Comparison of ENCODE assay signal across 8 cellular contexts in the genomic region with DNA sequence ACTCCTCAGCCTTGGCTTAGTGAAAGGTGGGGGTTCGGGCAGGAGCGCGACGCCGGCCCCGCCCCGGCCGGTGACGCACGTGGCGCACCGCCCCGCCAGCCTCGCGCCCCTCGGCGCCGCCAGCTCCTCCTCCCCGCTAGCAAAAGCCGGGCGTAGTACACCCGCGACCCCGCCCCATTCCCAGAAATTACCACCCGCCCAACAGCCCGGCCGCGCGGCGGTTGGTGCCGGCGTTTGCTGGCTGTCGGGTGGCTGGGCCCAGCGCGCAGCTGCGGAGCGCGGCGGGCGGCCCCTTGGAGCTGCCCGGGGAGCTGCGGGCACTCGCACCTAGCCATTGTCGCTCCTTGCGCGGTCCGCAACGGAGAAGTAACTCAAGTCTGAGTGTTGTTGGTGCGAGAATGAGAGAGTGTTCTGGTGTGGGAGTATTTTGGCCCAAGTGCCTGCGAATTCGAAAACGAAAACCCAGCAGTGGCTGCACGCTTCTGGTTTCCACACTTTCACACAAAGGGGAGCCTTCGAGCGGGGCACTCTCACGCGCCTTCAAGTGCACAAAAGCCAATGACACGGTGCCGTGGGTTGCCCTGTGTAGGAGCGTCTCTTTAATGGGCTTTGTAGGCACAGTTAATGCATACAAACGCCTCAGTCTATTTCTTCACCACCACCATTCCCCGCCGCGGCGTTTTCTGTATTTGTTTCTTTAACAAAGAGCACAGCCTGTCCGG. TPM values are rescaled to one million over a fixed set of nuclear protein-coding genes. Genes with fewer than 3 reads are reported as not detected.
DNase-seq lines count a peak whose midpoint lies in the region; ATAC-seq and TF ChIP-seq lines count a peak whose summit lies in the region.

No MANE protein-coding gene starts in this region.

- CTCF ChIA-PET in SK-N-SH (lab: Yijun Ruan, JAX): interaction anchor here (0.6 to 3.7 kb wide), 7 partner anchors 10 to 1250 kb away, joined by 3 to 19 read pairs (median 4); no protein-coding TSS in a partner anchor

- peak overlapping the region; percentile 87 to 93 for H3K27ac Mint-ChIP-seq in activated naive CD4-positive, alpha-beta T cell treated with anti-CD3 and anti-CD28 coated beads, Interleukin-2, amount 50 U/mL, for 72 hours
- H3K27ac Mint-ChIP-seq in glutamatergic neuron (ENCODE audit: unreplicated experiment): peak overlapping the region; percentile 96

- peaks cover 6% of the 10 kb centered on the region; the same call in 1 of the 2 replicates for H4K20me1 ChIP-seq in SK-N-SH (ENCODE audit: insufficient read depth)

- peak overlapping the region; percentile 97 for H2AFZ ChIP-seq in SK-N-SH (ENCODE audit: low read depth)

- H3K9ac ChIP-seq in SK-N-SH: peak overlapping the region; percentile 80

- H3K4me3 ChIP-seq in SK-N-SH (ENCODE audit: low read depth in 2 of 2, low read length in 1 of 2): peak overlapping the region; percentile 94 to 98
- peak overlapping the region; percentile 82 for H3K4me3 ChIP-seq in ovary
- H3K4me3 ChIP-seq in thymus (ENCODE audit: low read length): peak overlapping the region; percentile 94

- H3K79me2 ChIP-seq in SK-N-SH (ENCODE audit: insufficient read depth): peaks cover 36% of the 10 kb centered on the region

- H3K27ac ChIP-seq in SK-N-SH (ENCODE audit: low read depth in 2 of 2, low read length in 1 of 2): peak overlapping the region; percentile 85 to 97
- H3K27ac ChIP-seq in ovary: peak overlapping the region; percentile 99 to 100
- H3K27ac ChIP-seq in thymus (ENCODE audit: low read depth): peak overlapping the region; percentile 95

- H3K4me3 Mint-ChIP-seq in glutamatergic neuron (ENCODE audit: unreplicated experiment): peak overlapping the region; percentile 86

- peaks cover 26% of the 10 kb centered on the region for H3F3A ChIP-seq in SK-N-SH (replicated peaks; ENCODE audit: insufficient read depth)

- TF ChIP-seq RAD21 in SK-N-SH (IDR thresholded peaks at IDR 0.05; ENCODE audit: low read length): no peak

- no peaks in the 10 kb centered on the region for H3K9me3 Mint-ChIP-seq in activated naive CD4-positive, alpha-beta T cell treated with anti-CD3 and anti-CD28 coated beads, Interleukin-2, amount 50 U/mL, for 72 hours
- H3K9me3 Mint-ChIP-seq in glutamatergic neuron (ENCODE audit: unreplicated experiment): peaks cover 17% of the 10 kb centered on the region

- ATAC-seq in HG02623 (IDR thresholded peaks at IDR 0.05; ENCODE audit: unreplicated experiment): peak; percentile 62
- peak; percentile 68 to 85 for ATAC-seq in activated naive CD4-positive, alpha-beta T cell treated with anti-CD3 and anti-CD28 coated beads, Interleukin-2, amount 50 U/mL, for 72 hours

- H3K36me3 ChIP-seq in SK-N-SH (replicated peaks in 1 of 2; ENCODE audit: control insufficient read depth in 1 of 2, insufficient read depth in 2 of 2, low read length in 1 of 2) (no peaks in the 10 kb centered on the region), ovary (no peaks in the 10 kb centered on the region), thymus (ENCODE audit: control insufficient read depth, insufficient read depth) (no peaks in the 10 kb centered on the region)

- H3K4me1 ChIP-seq in SK-N-SH (ENCODE audit: control insufficient read depth in 1 of 2, insufficient read depth in 2 of 2, low read depth in 1 of 2, low read length in 1 of 2) (peaks cover 3 to 11% of the 10 kb centered on the region in 2 experiments; a peak in 3 of 4 replicates), ovary (ENCODE audit: insufficient read depth) (no peaks in the 10 kb centered on the region), thymus (ENCODE audit: control insufficient read depth, insufficient read depth, low read length) (peaks cover 7% of the 10 kb centered on the region)

- peaks cover 0 to 4% of the 10 kb centered on the region in 2 donors for H3K36me3 Mint-ChIP-seq in activated naive CD4-positive, alpha-beta T cell treated with anti-CD3 and anti-CD28 coated beads, Interleukin-2, amount 50 U/mL, for 72 hours
- H3K36me3 Mint-ChIP-seq in glutamatergic neuron (ENCODE audit: unreplicated experiment): no peaks in the 10 kb centered on the region

- peaks cover 5% of the 10 kb centered on the region for H3K4me1 Mint-ChIP-seq in glutamatergic neuron (ENCODE audit: low read depth, unreplicated experiment)

- peak in 1 of 2 experiments; percentile 26; a peak in 1 of 4 replicates for TF ChIP-seq EP300 in SK-N-SH (IDR thresholded peaks at IDR 0.05; ENCODE audit: borderline replicate concordance in 1 of 2, low read depth in 1 of 2, low read length in 1 of 2)
- peak; percentile 84 for TF ChIP-seq EP300 in ovary (IDR thresholded peaks at IDR 0.05)

- H3K27me3 ChIP-seq in SK-N-SH (ENCODE audit: insufficient read depth) (no peaks in the 10 kb centered on the region), ovary (no peaks in the 10 kb centered on the region), thymus (ENCODE audit: control insufficient read depth, insufficient read depth) (no peaks in the 10 kb centered on the region)

- WGBS in SK-N-SH (ENCODE audit: low lambda C conversion rate): 4% methylated on average over 27 of the region's 66 CpGs
- 0% methylated on average over 46 to 66 of the region's 66 CpGs for whole genome bisulfite sequencing in ovary, 3 donors
- WGBS in thymus: under 1% methylated on average over 66 of the region's 66 CpGs

- H3K9me3 ChIP-seq in SK-N-SH (no peaks in the 10 kb centered on the region), ovary (no peaks in the 10 kb centered on the region), thymus (ENCODE audit: control insufficient read depth) (no peaks in the 10 kb centered on the region)

- DNase-seq in NCI-H1092 (lab: John Stamatoyannopoulos, UW) (peak; percentile 92), SK-N-SH (peak; percentile 96), glutamatergic neuron (peak; percentile 96), ovary (peak; percentile 91 to 95 (median 94))
- DNase-seq in activated naive CD4-positive, alpha-beta T cell treated with anti-CD3 and anti-CD28 coated beads, Interleukin-2, amount 50 U/mL, for 72 hours (ENCODE audit: low spot score in 2 of 2): peak; percentile 92 to 93

- H3K4me2 ChIP-seq in SK-N-SH: peak overlapping the region; percentile 93

- no peaks in the 10 kb centered on the region for H3K9me2 ChIP-seq in SK-N-SH

- TF ChIP-seq CTCF in SK-N-SH (IDR thresholded peaks at IDR 0.05) (no peak), glutamatergic neuron (IDR thresholded peaks at IDR 0.05; ENCODE audit: partially characterized antibody, unreplicated experiment) (no peak), ovary (IDR thresholded peaks at IDR 0.05) (no peak)

- intact Hi-C loops in ovary (cut with DNase I): loop anchor here in 2 of 4 donors (5.0 to 10.0 kb wide), 4 partner anchors 96 to 274 kb away; a partner anchor contains a TSS

- POLR2A ChIA-PET in SK-N-SH (lab: Yijun Ruan, JAX): interaction anchor here (1.0 to 3.6 kb wide), 6 partner anchors 23 to 158 kb away, joined by 4 to 19 read pairs (median 4); a partner anchor contains a TSS

- H3K27me3 Mint-ChIP-seq in glutamatergic neuron (ENCODE audit: unreplicated experiment): peaks cover 13% of the 10 kb centered on the region

- TF ChIP-seq POLR2A in GM10847 (IDR thresholded peaks at IDR 0.05; ENCODE audit: extremely low read depth, insufficient read length) (peak; percentile 48), ovary (IDR thresholded peaks at IDR 0.05) (peak; percentile 75)

TF ChIP-seq in SK-N-SH, 30 proteins besides CTCF, POLR2A, EP300 and RAD21 (continues in another document):
- TF ChIP-seq POLR2AphosphoS5 (IDR thresholded peaks at IDR 0.05; ENCODE audit: low read depth, low read length) (peak; percentile 92), RXRA (IDR thresholded peaks at IDR 0.05; ENCODE audit: borderline replicate concordance, low read depth) (no peak), JUND (IDR thresholded peaks at IDR 0.05) (no peak), ELF1 (IDR thresholded peaks at IDR 0.05) (no peak), SIN3A (IDR thresholded peaks at IDR 0.05; ENCODE audit: borderline replicate concordance, low read depth, low read length) (peak; percentile 82; the same call in 1 of the 2 replicates), EZH2phosphoT487 (IDR thresholded peaks at IDR 0.05; ENCODE audit: borderline replicate concordance, low read depth) (no peak), NFIC (IDR thresholded peaks at IDR 0.05; ENCODE audit: borderline replicate concordance) (no peak)
- TF ChIP-seq, protein P1, sequence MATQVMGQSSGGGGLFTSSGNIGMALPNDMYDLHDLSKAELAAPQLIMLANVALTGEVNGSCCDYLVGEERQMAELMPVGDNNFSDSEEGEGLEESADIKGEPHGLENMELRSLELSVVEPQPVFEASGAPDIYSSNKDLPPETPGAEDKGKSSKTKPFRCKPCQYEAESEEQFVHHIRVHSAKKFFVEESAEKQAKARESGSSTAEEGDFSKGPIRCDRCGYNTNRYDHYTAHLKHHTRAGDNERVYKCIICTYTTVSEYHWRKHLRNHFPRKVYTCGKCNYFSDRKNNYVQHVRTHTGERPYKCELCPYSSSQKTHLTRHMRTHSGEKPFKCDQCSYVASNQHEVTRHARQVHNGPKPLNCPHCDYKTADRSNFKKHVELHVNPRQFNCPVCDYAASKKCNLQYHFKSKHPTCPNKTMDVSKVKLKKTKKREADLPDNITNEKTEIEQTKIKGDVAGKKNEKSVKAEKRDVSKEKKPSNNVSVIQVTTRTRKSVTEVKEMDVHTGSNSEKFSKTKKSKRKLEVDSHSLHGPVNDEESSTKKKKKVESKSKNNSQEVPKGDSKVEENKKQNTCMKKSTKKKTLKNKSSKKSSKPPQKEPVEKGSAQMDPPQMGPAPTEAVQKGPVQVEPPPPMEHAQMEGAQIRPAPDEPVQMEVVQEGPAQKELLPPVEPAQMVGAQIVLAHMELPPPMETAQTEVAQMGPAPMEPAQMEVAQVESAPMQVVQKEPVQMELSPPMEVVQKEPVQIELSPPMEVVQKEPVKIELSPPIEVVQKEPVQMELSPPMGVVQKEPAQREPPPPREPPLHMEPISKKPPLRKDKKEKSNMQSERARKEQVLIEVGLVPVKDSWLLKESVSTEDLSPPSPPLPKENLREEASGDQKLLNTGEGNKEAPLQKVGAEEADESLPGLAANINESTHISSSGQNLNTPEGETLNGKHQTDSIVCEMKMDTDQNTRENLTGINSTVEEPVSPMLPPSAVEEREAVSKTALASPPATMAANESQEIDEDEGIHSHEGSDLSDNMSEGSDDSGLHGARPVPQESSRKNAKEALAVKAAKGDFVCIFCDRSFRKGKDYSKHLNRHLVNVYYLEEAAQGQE (IDR thresholded peaks at IDR 0.05; ENCODE audit: low read depth, low read length): 0 out of 2 replicates have a peak, but pooled peaks have one; percentile 18

RNA-seq across cellular contexts. Expression of a gene that starts 1.0 kb away (rescaled TPM):
- polyA plus RNA-seq in SK-N-SH (2012; rRNA removed): 14.0 and 19.1 TPM in 2 replicates
- 16.8 and 17.6 TPM in 2 replicates for polyA plus RNA-seq in SK-N-SH (2012; cell fraction: cytosol; rRNA removed)
- polyA plus RNA-seq in SK-N-SH (2012; cell fraction: nucleus; rRNA removed): 24.5 and 41.2 TPM in 2 replicates
- total RNA-seq in activated naive CD4-positive, alpha-beta T cell treated with anti-CD3 and anti-CD28 coated beads, Interleukin-2, amount 50 U/mL, for 72 hours: 10 to 100 TPM; 30.1 to 34.9 TPM
- 32.4 TPM for total RNA-seq in glutamatergic neuron (ENCODE audit: unreplicated experiment)
- total RNA-seq in ovary: 10 to 100 TPM; 41.7 to 66.8 (median 53.0) TPM
- polyA plus RNA-seq in ovary: 10 to 100 TPM; 28.8 to 39.4 TPM
- 32.6 TPM for polyA plus RNA-seq in thymus

Comparison
In these comparisons a context has a peak if more than half of its experiments do, and no peak if none do; other contexts are left out.
1. Peak in every context shown above with its lines: DNase-seq, ATAC-seq, H3K4me3 ChIP-seq and H3K27ac ChIP-seq.